Comparison of ENCODE assay signal across 7 cellular contexts in genomic region chr1:3775498-3776230, GRCh38. TPM values are rescaled to one million over a fixed set of nuclear protein-coding genes. Genes with fewer than 3 reads are reported as not detected.
A peak's percentile ranks its signal among the peaks of the same experiment; 100 is the strongest.
DNase-seq lines count a peak whose midpoint lies in the region; ATAC-seq and TF ChIP-seq lines count a peak whose summit lies in the region.

No MANE protein-coding gene starts in this region.

- H3K36me3 Mint-ChIP-seq in T-helper 2 cell treated with Interferon-gamma antibody and Interleukin-4, amounts not matched to agents 5 μg/mL and 100 μg/mL, for 36 hours (ENCODE audit: low read depth): peaks cover 14% of the 10 kb centered on the region

- peak; percentile 75 for ATAC-seq in left lobe of liver
- no peak for ATAC-seq in GM21576 (IDR thresholded peaks at IDR 0.05; ENCODE audit: unreplicated experiment)

- H3K4me3 ChIP-seq in GM12875 (ENCODE audit: low read depth, low read length): no peak overlapping the region

- H3K4me1 Mint-ChIP-seq in T-helper 2 cell treated with Interferon-gamma antibody and Interleukin-4, amounts not matched to agents 5 μg/mL and 100 μg/mL, for 36 hours (ENCODE audit: low read depth): no peaks in the 10 kb centered on the region

- H3K9me3 Mint-ChIP-seq in T-helper 2 cell treated with Interferon-gamma antibody and Interleukin-4, amounts not matched to agents 5 μg/mL and 100 μg/mL, for 36 hours: no peaks in the 10 kb centered on the region

- no peak overlapping the region for H3K4me3 Mint-ChIP-seq in T-helper 2 cell treated with Interferon-gamma antibody and Interleukin-4, amounts not matched to agents 5 μg/mL and 100 μg/mL, for 36 hours

- DNase-seq in NAMALWA (ENCODE audit: low spot score) (peak; percentile 91), left lobe of liver (ENCODE audit: low spot score) (peak; percentile 86), substantia nigra (lab: John Stamatoyannopoulos, UW) (peak in 34 of 49 donors; percentile 10 to 83 (median 32))
- DNase-seq in T-helper 2 cell treated with Interferon-gamma antibody and Interleukin-4, amounts not matched to agents 5 μg/mL and 100 μg/mL, for 36 hours (ENCODE audit: low spot score): peak; percentile 35
- DNase-seq in central memory CD4-positive, alpha-beta T cell: peak; percentile 36

- peak; percentile 82 for TF ChIP-seq CTCF in GM12875 (IDR thresholded peaks at IDR 0.05; ENCODE audit: borderline replicate concordance, insufficient read depth, low read depth, low read length)

- H3K27me3 Mint-ChIP-seq in T-helper 2 cell treated with Interferon-gamma antibody and Interleukin-4, amounts not matched to agents 5 μg/mL and 100 μg/mL, for 36 hours (ENCODE audit: low read depth): no peaks in the 10 kb centered on the region

- no peak overlapping the region for H3K27ac Mint-ChIP-seq in T-helper 2 cell treated with Interferon-gamma antibody and Interleukin-4, amounts not matched to agents 5 μg/mL and 100 μg/mL, for 36 hours

- H3K27ac ChIP-seq in substantia nigra (ENCODE audit: low read depth, low read length, poor library complexity, severe bottlenecking): peak overlapping the region; percentile 77

RNA-seq across cellular contexts. Expression of gene SMIM1, which starts 3.1 kb away (rescaled TPM):
- total RNA-seq in left lobe of liver: 4.9 TPM

RNA-seq across cellular contexts. Expression of gene LRRC47, which starts 20.6 kb away (rescaled TPM):
- total RNA-seq in left lobe of liver: 27.5 TPM

RNA-seq across cellular contexts. Expression of gene CCDC27, which starts 23.4 kb away (rescaled TPM):
- total RNA-seq in left lobe of liver: not detected

Comparison
In these comparisons a context has a peak if more than half of its experiments do, and no peak if none do; other contexts are left out.
1. DNase-seq: peak in every context shown above with its lines; median percentile 91 in NAMALWA; 86 in left lobe of liver; 36 in central memory CD4-positive, alpha-beta T cell; 35 in T-helper 2 cell treated with Interferon-gamma antibody and Interleukin-4, amounts not matched to agents 5 μg/mL and 100 μg/mL, for 36 hours; 32 in substantia nigra.